In the genomic region with DNA sequence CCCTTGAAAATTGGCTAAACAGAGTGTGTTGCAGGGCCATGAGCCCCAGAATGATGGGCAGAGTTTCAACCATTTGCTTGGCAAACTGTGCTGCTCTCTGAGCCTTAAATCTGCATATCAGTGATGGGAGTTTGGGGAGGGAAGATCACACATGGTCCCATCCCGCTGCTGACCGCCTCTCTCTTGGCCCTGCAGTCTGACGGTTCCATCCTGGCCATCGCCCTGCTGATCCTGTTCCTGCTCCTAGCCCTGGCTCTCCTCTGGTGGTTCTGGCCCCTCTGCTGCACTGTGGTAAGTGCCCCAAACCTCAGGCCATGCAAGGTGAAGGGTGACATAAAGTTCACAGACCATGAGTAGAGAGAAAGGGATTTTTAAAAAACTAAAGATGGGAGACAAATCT, we compare ENCODE assay signal across 19 cellular contexts.
DNase-seq lines count a peak whose midpoint lies in the region; ATAC-seq and TF ChIP-seq lines count a peak whose summit lies in the region.
"Had no signal": no experiment of that assay in that cellular context is flagged by ENCODE, and none has a peak within 500 bp of the region (broad histone marks: within the 10 kb centered on the region; RNA-seq: fewer than 3 reads in every experiment).

No MANE protein-coding gene starts in this region.

- peaks cover 60% of the 10 kb centered on the region for H3K4me1 Mint-ChIP-seq in nephron

- H3K4me1 ChIP-seq in ascending aorta (peaks cover 25 to 59% of the 10 kb centered on the region in 2 donors), esophagus squamous epithelium (peaks cover 0 to 57% (median 14%) of the 10 kb centered on the region in 3 donors), upper lobe of right lung (peaks cover 11% of the 10 kb centered on the region)

- no peaks in the 10 kb centered on the region for H3K27me3 Mint-ChIP-seq in nephron (ENCODE audit: low read depth)

- H3K4me3 ChIP-seq in ascending aorta: no peak overlapping the region
- H3K4me3 ChIP-seq in esophagus squamous epithelium: no peak overlapping the region
- no peak overlapping the region for H3K4me3 ChIP-seq in upper lobe of right lung

- H3K27ac ChIP-seq in ascending aorta (peak overlapping the region; percentile 81 to 86), esophagus squamous epithelium (peak overlapping the region in 3 of 4 donors; percentile 60 to 71 (median 60)), upper lobe of right lung (peak overlapping the region; percentile 17)
- H3K27ac ChIP-seq: HL-60 had no signal

- H3K36me3 Mint-ChIP-seq in nephron (ENCODE audit: low read depth): peaks cover 27% of the 10 kb centered on the region

- H3K36me3 ChIP-seq in ascending aorta (no peaks in the 10 kb centered on the region), esophagus squamous epithelium (peaks cover 0 to 6% (median 0%) of the 10 kb centered on the region in 3 donors), upper lobe of right lung (peaks cover 4% of the 10 kb centered on the region)

- TF ChIP-seq CTCF in ascending aorta (IDR thresholded peaks at IDR 0.05): no peak
- no peak for TF ChIP-seq CTCF in esophagus squamous epithelium (IDR thresholded peaks at IDR 0.05)
- TF ChIP-seq CTCF in nephron (IDR thresholded peaks at IDR 0.05; ENCODE audit: unreplicated experiment in 3 of 3): no peak
- no peak for TF ChIP-seq CTCF in upper lobe of right lung (IDR thresholded peaks at IDR 0.05)

- peak overlapping the region in 2 of 3 experiments; percentile 10 to 92 for H3K27ac Mint-ChIP-seq in nephron

- H3K27me3 ChIP-seq in ascending aorta (no peaks in the 10 kb centered on the region), esophagus squamous epithelium (no peaks in the 10 kb centered on the region), upper lobe of right lung (no peaks in the 10 kb centered on the region)

- H3K9me3 Mint-ChIP-seq in nephron: no peaks in the 10 kb centered on the region

- no peak for ATAC-seq in upper lobe of right lung

- TF ChIP-seq POLR2A in esophagus squamous epithelium (IDR thresholded peaks at IDR 0.05): no peak

- intact Hi-C loops in ascending aorta (cut with DNase I) (no loop called here), esophagus squamous epithelium (cut with DNase I) (no loop called here), upper lobe of right lung (cut with DNase I) (no loop called here)

- 53 to 70% methylated on average over 3 to 4 of the region's 4 CpGs for WGBS in esophagus squamous epithelium, 2 donors

- DNase-seq in ascending aorta (ENCODE audit: low spot score in 2 of 2) (no peak), esophagus squamous epithelium (lab: John Stamatoyannopoulos, UW) (no peak), upper lobe of right lung (no peak), SKM-1 treated with dmso at 0.1 percent for 144 hours (lab: John Stamatoyannopoulos, UW; ENCODE audit: unreplicated experiment) (no peak), NCI-H2029 treated with DMSO at 0.1 percent for 48 hours (lab: John Stamatoyannopoulos, UW) (no peak), NCI-H2227 (lab: John Stamatoyannopoulos, UW; ENCODE audit: unreplicated experiment) (no peak)
- DNase-seq: ACHN; AML-193; EL; NCI-H1105 treated with DMSO at 0.1 percent for 48 hours; NCI-H187; NCI-H446; NCI-H69; NK-92 treated with Interleukin-12 subunit alpha and Interleukin-12 subunit beta, amount 100 ng/mL, for 24 hours; OCI-M1; RPMI8226 had no signal

- H3K4me3 Mint-ChIP-seq in nephron: no peak overlapping the region
- H3K4me3 Mint-ChIP-seq: CD14-positive monocyte had no signal

- no peaks in the 10 kb centered on the region for H3K9me3 ChIP-seq in ascending aorta
- H3K9me3 ChIP-seq in esophagus squamous epithelium: no peaks in the 10 kb centered on the region
- no peaks in the 10 kb centered on the region for H3K9me3 ChIP-seq in upper lobe of right lung

Comparison
In these comparisons a context has a peak if more than half of its experiments do, and no peak if none do; other contexts are left out.
1. H3K27ac ChIP-seq: peak in every context shown above with its lines; median percentile 84 in ascending aorta; 60 in esophagus squamous epithelium; 17 in upper lobe of right lung.